ENCODE assay signal across 9 cellular contexts in genomic region chr13:105737688-105738087, GRCh38.
"Had no signal": no experiment of that assay in that cellular context is flagged by ENCODE, and none has a peak within 500 bp of the region (broad histone marks: within the 10 kb centered on the region; RNA-seq: fewer than 3 reads in every experiment).

No MANE protein-coding gene starts in this region.

- H3K4me3 ChIP-seq: GM23248 had no signal

- FAIRE-seq: HepG2 had no signal

- DNase-seq: GM23248, GOT3, H9, HCEC 1CT, KBM-7 had no signal

- H3K27ac Mint-ChIP-seq: H9, IgD-negative memory B cell had no signal

- H3K9me3 Mint-ChIP-seq: H9 had no signal

- H3K27ac ChIP-seq: GM23248, HL-60, KMS-11 had no signal

- H3K4me3 Mint-ChIP-seq: H9, IgD-negative memory B cell had no signal

- H3K36me3 Mint-ChIP-seq: IgD-negative memory B cell had no signal

- H3K27me3 Mint-ChIP-seq: IgD-negative memory B cell had no signal

- H3K4me1 Mint-ChIP-seq: H9, IgD-negative memory B cell had no signal
